In the genomic region with DNA sequence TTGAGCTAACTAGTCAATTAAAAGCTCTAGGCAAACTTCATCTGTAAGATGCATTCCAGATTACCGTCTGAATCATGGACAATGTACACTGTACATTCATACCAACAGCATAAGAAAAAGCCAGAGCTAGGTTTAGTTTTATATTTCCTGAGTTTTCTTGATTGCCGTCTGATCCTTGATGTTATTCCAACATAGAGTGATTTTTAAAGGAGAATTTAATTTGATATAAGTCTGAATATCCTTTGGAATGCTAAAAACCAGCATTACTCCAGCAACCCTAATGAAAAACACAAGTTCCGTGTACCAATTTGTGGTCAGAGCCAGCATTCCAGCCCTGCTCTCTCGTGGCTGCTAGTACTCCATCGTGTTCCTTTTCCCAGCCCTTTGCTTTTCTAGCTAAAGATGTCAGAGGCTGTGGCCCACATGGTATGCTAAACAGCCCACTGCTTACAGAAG, we compare ENCODE assay signal across 1 cellular context.
TF ChIP-seq lines count a peak whose summit lies in the region.

No MANE protein-coding gene starts in this region.

TF ChIP-seq in GM23338, 12 proteins besides CTCF, POLR2A, EP300 and RAD21 (continued from another document):
- TF ChIP-seq, protein P1, sequence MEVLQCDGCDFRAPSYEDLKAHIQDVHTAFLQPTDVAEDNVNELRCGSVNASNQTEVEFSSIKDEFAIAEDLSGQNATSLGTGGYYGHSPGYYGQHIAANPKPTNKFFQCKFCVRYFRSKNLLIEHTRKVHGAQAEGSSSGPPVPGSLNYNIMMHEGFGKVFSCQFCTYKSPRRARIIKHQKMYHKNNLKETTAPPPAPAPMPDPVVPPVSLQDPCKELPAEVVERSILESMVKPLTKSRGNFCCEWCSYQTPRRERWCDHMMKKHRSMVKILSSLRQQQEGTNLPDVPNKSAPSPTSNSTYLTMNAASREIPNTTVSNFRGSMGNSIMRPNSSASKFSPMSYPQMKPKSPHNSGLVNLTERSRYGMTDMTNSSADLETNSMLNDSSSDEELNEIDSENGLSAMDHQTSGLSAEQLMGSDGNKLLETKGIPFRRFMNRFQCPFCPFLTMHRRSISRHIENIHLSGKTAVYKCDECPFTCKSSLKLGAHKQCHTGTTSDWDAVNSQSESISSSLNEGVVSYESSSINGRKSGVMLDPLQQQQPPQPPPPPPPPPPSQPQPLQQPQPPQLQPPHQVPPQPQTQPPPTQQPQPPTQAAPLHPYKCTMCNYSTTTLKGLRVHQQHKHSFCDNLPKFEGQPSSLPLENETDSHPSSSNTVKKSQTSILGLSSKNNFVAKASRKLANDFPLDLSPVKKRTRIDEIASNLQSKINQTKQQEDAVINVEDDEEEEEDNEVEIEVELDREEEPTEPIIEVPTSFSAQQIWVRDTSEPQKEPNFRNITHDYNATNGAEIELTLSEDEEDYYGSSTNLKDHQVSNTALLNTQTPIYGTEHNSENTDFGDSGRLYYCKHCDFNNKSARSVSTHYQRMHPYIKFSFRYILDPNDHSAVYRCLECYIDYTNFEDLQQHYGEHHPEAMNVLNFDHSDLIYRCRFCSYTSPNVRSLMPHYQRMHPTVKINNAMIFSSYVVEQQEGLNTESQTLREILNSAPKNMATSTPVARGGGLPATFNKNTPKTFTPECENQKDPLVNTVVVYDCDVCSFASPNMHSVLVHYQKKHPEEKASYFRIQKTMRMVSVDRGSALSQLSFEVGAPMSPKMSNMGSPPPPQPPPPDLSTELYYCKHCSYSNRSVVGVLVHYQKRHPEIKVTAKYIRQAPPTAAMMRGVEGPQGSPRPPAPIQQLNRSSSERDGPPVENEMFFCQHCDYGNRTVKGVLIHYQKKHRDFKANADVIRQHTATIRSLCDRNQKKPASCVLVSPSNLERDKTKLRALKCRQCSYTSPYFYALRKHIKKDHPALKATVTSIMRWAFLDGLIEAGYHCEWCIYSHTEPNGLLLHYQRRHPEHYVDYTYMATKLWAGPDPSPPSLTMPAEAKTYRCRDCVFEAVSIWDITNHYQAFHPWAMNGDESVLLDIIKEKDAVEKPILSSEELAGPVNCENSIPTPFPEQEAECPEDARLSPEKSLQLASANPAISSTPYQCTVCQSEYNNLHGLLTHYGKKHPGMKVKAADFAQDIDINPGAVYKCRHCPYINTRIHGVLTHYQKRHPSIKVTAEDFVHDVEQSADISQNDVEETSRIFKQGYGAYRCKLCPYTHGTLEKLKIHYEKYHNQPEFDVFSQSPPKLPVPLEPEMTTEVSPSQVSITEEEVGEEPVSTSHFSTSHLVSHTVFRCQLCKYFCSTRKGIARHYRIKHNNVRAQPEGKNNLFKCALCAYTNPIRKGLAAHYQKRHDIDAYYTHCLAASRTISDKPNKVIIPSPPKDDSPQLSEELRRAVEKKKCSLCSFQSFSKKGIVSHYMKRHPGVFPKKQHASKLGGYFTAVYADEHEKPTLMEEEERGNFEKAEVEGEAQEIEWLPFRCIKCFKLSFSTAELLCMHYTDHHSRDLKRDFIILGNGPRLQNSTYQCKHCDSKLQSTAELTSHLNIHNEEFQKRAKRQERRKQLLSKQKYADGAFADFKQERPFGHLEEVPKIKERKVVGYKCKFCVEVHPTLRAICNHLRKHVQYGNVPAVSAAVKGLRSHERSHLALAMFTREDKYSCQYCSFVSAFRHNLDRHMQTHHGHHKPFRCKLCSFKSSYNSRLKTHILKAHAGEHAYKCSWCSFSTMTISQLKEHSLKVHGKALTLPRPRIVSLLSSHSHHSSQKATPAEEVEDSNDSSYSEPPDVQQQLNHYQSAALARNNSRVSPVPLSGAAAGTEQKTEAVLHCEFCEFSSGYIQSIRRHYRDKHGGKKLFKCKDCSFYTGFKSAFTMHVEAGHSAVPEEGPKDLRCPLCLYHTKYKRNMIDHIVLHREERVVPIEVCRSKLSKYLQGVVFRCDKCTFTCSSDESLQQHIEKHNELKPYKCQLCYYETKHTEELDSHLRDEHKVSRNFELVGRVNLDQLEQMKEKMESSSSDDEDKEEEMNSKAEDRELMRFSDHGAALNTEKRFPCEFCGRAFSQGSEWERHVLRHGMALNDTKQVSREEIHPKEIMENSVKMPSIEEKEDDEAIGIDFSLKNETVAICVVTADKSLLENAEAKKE (CRISPR knock-in tag; IDR thresholded peaks at IDR 0.05): no peak
- TF ChIP-seq ZNF331 (CRISPR knock-in tag; IDR thresholded peaks at IDR 0.05; ENCODE audit: low read depth): no peak
- TF ChIP-seq CREB1 (CRISPR knock-in tag; IDR thresholded peaks at IDR 0.05; ENCODE audit: low read depth): no peak
- TF ChIP-seq, protein P2, sequence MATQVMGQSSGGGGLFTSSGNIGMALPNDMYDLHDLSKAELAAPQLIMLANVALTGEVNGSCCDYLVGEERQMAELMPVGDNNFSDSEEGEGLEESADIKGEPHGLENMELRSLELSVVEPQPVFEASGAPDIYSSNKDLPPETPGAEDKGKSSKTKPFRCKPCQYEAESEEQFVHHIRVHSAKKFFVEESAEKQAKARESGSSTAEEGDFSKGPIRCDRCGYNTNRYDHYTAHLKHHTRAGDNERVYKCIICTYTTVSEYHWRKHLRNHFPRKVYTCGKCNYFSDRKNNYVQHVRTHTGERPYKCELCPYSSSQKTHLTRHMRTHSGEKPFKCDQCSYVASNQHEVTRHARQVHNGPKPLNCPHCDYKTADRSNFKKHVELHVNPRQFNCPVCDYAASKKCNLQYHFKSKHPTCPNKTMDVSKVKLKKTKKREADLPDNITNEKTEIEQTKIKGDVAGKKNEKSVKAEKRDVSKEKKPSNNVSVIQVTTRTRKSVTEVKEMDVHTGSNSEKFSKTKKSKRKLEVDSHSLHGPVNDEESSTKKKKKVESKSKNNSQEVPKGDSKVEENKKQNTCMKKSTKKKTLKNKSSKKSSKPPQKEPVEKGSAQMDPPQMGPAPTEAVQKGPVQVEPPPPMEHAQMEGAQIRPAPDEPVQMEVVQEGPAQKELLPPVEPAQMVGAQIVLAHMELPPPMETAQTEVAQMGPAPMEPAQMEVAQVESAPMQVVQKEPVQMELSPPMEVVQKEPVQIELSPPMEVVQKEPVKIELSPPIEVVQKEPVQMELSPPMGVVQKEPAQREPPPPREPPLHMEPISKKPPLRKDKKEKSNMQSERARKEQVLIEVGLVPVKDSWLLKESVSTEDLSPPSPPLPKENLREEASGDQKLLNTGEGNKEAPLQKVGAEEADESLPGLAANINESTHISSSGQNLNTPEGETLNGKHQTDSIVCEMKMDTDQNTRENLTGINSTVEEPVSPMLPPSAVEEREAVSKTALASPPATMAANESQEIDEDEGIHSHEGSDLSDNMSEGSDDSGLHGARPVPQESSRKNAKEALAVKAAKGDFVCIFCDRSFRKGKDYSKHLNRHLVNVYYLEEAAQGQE (IDR thresholded peaks at IDR 0.05; ENCODE audit: unreplicated experiment): no peak
